ENCODE assay signal across 25 cellular contexts in genomic region chr1:117138556-117138955, GRCh38.
"Had no signal": no experiment of that assay in that cellular context is flagged by ENCODE, and none has a peak within 500 bp of the region (broad histone marks: within the 10 kb centered on the region; RNA-seq: fewer than 3 reads in every experiment).

No MANE protein-coding gene starts in this region.

- H3K36me3 Mint-ChIP-seq: memory B cell; naive B cell; stimulated activated naive B cell treated with anti-CD40 and anti-IgM and Interleukin-4, amounts not matched to agents 10 μg/mL and 1 μg/mL and 100 μg/mL, for 72 hours had no signal

- H2AFZ ChIP-seq: hepatocyte had no signal

- H3K4me1 ChIP-seq: colonic mucosa, foreskin keratinocyte, left ventricle myocardium inferior, lower lobe of right lung, psoas muscle, spleen, testis, tibial nerve had no signal

- DNase-seq: colonic mucosa; dermis blood vessel endothelial cell; erythroblast; foreskin keratinocyte; head of caudate nucleus; kidney; left cardiac atrium; left ventricle myocardium inferior; lower lobe of right lung; midbrain; naive B cell; nephron progenitor cell; psoas muscle; spleen; stimulated activated CD4-positive, alpha-beta T cell treated with anti-CD3 and anti-CD28 coated beads, Interleukin-15, amount 100 ng/mL, for 24 hours; stimulated activated CD4-positive, alpha-beta T cell treated with anti-CD3 and anti-CD28 coated beads, Interleukin-1b, Interleukin-23, amount 100 ng/mL, for 48 hours; stimulated activated CD4-positive, alpha-beta T cell treated with anti-CD3 and anti-CD28 coated beads, Interleukin-4, amount 100 ng/mL, for 4 hours; stimulated activated naive B cell treated with anti-CD40 and anti-IgM and Interleukin-4, amounts not matched to agents 10 μg/mL and 1 μg/mL and 100 μg/mL, for 72 hours; stimulated activated naive CD8-positive, alpha-beta T cell treated with anti-CD3 and anti-CD28 coated beads, Interleukin-15, amount 100 ng/mL, for 72 hours; testis had no signal

- H3K27ac ChIP-seq: colonic mucosa, foreskin keratinocyte, hepatocyte, left ventricle myocardium inferior, lower lobe of right lung, neutrophil, psoas muscle, spleen, testis, tibial nerve had no signal

- H3K4me1 Mint-ChIP-seq: memory B cell; stimulated activated naive B cell treated with anti-CD40 and anti-IgM and Interleukin-4, amounts not matched to agents 10 μg/mL and 1 μg/mL and 100 μg/mL, for 72 hours; stimulated activated naive CD8-positive, alpha-beta T cell treated with anti-CD3 and anti-CD28 coated beads, Interleukin-15, amount 100 ng/mL, for 72 hours had no signal

- H3K9me3 ChIP-seq: colonic mucosa, left ventricle myocardium inferior, lower lobe of right lung, neutrophil, psoas muscle, spleen, testis, tibial nerve had no signal

- H3K27me3 ChIP-seq: colonic mucosa, foreskin keratinocyte, hepatocyte, neutrophil, spleen, testis, tibial nerve had no signal

- H3K79me2 ChIP-seq: hepatocyte had no signal

- H3K27me3 Mint-ChIP-seq: stimulated activated naive CD8-positive, alpha-beta T cell treated with anti-CD3 and anti-CD28 coated beads, Interleukin-15, amount 100 ng/mL, for 72 hours had no signal

- ATAC-seq: foreskin keratinocyte; left cardiac atrium; lower lobe of right lung; psoas muscle; sciatic nerve; stimulated activated naive B cell treated with anti-CD40 and anti-IgM and Interleukin-4, amounts not matched to agents 10 μg/mL and 1 μg/mL and 100 μg/mL, for 72 hours; stimulated activated naive CD8-positive, alpha-beta T cell treated with anti-CD3 and anti-CD28 coated beads, Interleukin-15, amount 100 ng/mL, for 72 hours had no signal

- H3K4me2 ChIP-seq: hepatocyte had no signal

- H3K36me3 ChIP-seq: colonic mucosa, left ventricle myocardium inferior, lower lobe of right lung, neutrophil, spleen, tibial nerve had no signal

- H3K4me3 Mint-ChIP-seq: memory B cell; naive B cell; nephron progenitor cell; stimulated activated naive B cell treated with anti-CD40 and anti-IgM and Interleukin-4, amounts not matched to agents 10 μg/mL and 1 μg/mL and 100 μg/mL, for 72 hours; stimulated activated naive CD8-positive, alpha-beta T cell treated with anti-CD3 and anti-CD28 coated beads, Interleukin-15, amount 100 ng/mL, for 72 hours had no signal

- H3K9me3 Mint-ChIP-seq: memory B cell; naive B cell; nephron progenitor cell; stimulated activated naive B cell treated with anti-CD40 and anti-IgM and Interleukin-4, amounts not matched to agents 10 μg/mL and 1 μg/mL and 100 μg/mL, for 72 hours; stimulated activated naive CD8-positive, alpha-beta T cell treated with anti-CD3 and anti-CD28 coated beads, Interleukin-15, amount 100 ng/mL, for 72 hours had no signal

- H3K27ac Mint-ChIP-seq: memory B cell; naive B cell; nephron progenitor cell; stimulated activated naive B cell treated with anti-CD40 and anti-IgM and Interleukin-4, amounts not matched to agents 10 μg/mL and 1 μg/mL and 100 μg/mL, for 72 hours; stimulated activated naive CD8-positive, alpha-beta T cell treated with anti-CD3 and anti-CD28 coated beads, Interleukin-15, amount 100 ng/mL, for 72 hours had no signal

- H3K4me3 ChIP-seq: colonic mucosa, hepatocyte, left ventricle myocardium inferior, lower lobe of right lung, psoas muscle, spleen, testis, tibial nerve had no signal
